16 cellular contexts compared by ENCODE assay signal in genomic region chr3:188188911-188189310, GRCh38. TPM values are rescaled to one million over a fixed set of nuclear protein-coding genes. Genes with fewer than 3 reads are reported as not detected.
DNase-seq lines count a peak whose midpoint lies in the region; ATAC-seq, FAIRE-seq and TF ChIP-seq lines count a peak whose summit lies in the region.
"Had no signal": no experiment of that assay in that cellular context is flagged by ENCODE, and none has a peak within 500 bp of the region (broad histone marks: within the 10 kb centered on the region; RNA-seq: fewer than 3 reads in every experiment).

No MANE protein-coding gene starts in this region.

- H3K9me3 ChIP-seq in CD8-positive, alpha-beta T cell (ENCODE audit: low read length) = no peaks in the 10 kb centered on the region
- H3K9me3 ChIP-seq: pancreas had no signal

- peaks cover 13% of the 10 kb centered on the region for H3K4me1 ChIP-seq in CD8-positive, alpha-beta T cell (ENCODE audit: insufficient read depth, low read length)

- no peaks in the 10 kb centered on the region for H3K27me3 ChIP-seq in CD8-positive, alpha-beta T cell (ENCODE audit: insufficient read depth, low read length)
- H3K27me3 ChIP-seq: pancreas had no signal

- H3K4me3 Mint-ChIP-seq in CD8-positive, alpha-beta T cell = no peak overlapping the region
- no peak overlapping the region for H3K4me3 Mint-ChIP-seq in central memory CD8-positive, alpha-beta T cell
- H3K4me3 Mint-ChIP-seq in natural killer cell = peak overlapping the region; percentile 38
- H3K4me3 Mint-ChIP-seq: activated naive CD4-positive, alpha-beta T cell treated with anti-CD3 and anti-CD28 coated beads for 36 hours; CD4-positive, alpha-beta T cell; nephron; WTC11 had no signal

- H3K4me3 ChIP-seq in CD8-positive, alpha-beta T cell (ENCODE audit: low read depth, low read length) = no peak overlapping the region
- H3K4me3 ChIP-seq: pancreas had no signal

- CTCF ChIA-PET in CD8-positive, alpha-beta T cell (lab: Charles Lee) = no interaction called here

- FAIRE-seq in HTR-8/SVneo (lab: Jason Lieb, UNC) = no peak
- FAIRE-seq: pancreas had no signal

- no peaks in the 10 kb centered on the region for H3K9me3 Mint-ChIP-seq in CD8-positive, alpha-beta T cell
- H3K9me3 Mint-ChIP-seq in central memory CD8-positive, alpha-beta T cell = no peaks in the 10 kb centered on the region
- H3K9me3 Mint-ChIP-seq in natural killer cell = no peaks in the 10 kb centered on the region
- H3K9me3 Mint-ChIP-seq: activated naive CD4-positive, alpha-beta T cell treated with anti-CD3 and anti-CD28 coated beads for 36 hours; CD4-positive, alpha-beta T cell; nephron; WTC11 had no signal

- H3K27ac Mint-ChIP-seq in CD8-positive, alpha-beta T cell = peak overlapping the region; percentile 79
- H3K27ac Mint-ChIP-seq in central memory CD8-positive, alpha-beta T cell (ENCODE audit: low read depth) = peak overlapping the region; percentile 54
- H3K27ac Mint-ChIP-seq in natural killer cell = peak overlapping the region; percentile 56 to 87
- H3K27ac Mint-ChIP-seq: activated naive CD4-positive, alpha-beta T cell treated with anti-CD3 and anti-CD28 coated beads for 36 hours; nephron had no signal

- intact Hi-C loops in CD8-positive, alpha-beta T cell (cut with DNase I, micrococcal nuclease) = no loop called here
- intact Hi-C loops in natural killer cell (cut with micrococcal nuclease) = loop anchor here (5.0 to 10.0 kb wide), 3 partner anchors 37 to 444 kb away; partner anchors contain the start of genes BCL6 and LPP

- H3K4me1 Mint-ChIP-seq in CD8-positive, alpha-beta T cell (ENCODE audit: low read depth) = peaks cover 53% of the 10 kb centered on the region
- peaks cover 70% of the 10 kb centered on the region for H3K4me1 Mint-ChIP-seq in central memory CD8-positive, alpha-beta T cell
- H3K4me1 Mint-ChIP-seq in natural killer cell = peaks cover 71 to 81% of the 10 kb centered on the region in 2 donors

- no peaks in the 10 kb centered on the region for H3K36me3 ChIP-seq in CD8-positive, alpha-beta T cell (ENCODE audit: insufficient read depth, low read length)
- H3K36me3 ChIP-seq: pancreas had no signal

- no peak for TF ChIP-seq CTCF in CD8-positive, alpha-beta T cell (IDR thresholded peaks at IDR 0.05)
- no peak for TF ChIP-seq CTCF in natural killer cell (IDR thresholded peaks at IDR 0.05)

- no peak overlapping the region for H3K27ac ChIP-seq in CD8-positive, alpha-beta T cell (ENCODE audit: low read depth, low read length)

- no peaks in the 10 kb centered on the region for H3K27me3 Mint-ChIP-seq in CD8-positive, alpha-beta T cell (ENCODE audit: low read depth)
- H3K27me3 Mint-ChIP-seq in central memory CD8-positive, alpha-beta T cell = no peaks in the 10 kb centered on the region
- H3K27me3 Mint-ChIP-seq in natural killer cell (ENCODE audit: low read depth in 2 of 2) = no peaks in the 10 kb centered on the region
- H3K27me3 Mint-ChIP-seq: CD4-positive, alpha-beta T cell had no signal

- no peak for DNase-seq in CD8-positive, alpha-beta T cell
- DNase-seq in Caki2 (ENCODE audit: low read depth) (peak; percentile 38), natural killer cell (no peak), Kasumi-1 (lab: John Stamatoyannopoulos, UW) (no peak), HTR-8/SVneo (ENCODE audit: insufficient read length, low spot score) (no peak)
- no peak for DNase-seq in central memory CD8-positive, alpha-beta T cell (ENCODE audit: low spot score in 2 of 2)
- DNase-seq: activated naive CD4-positive, alpha-beta T cell treated with anti-CD3 and anti-CD28 coated beads for 36 hours; activated T-cell treated with anti-CD3 and anti-CD28 coated beads, Interleukin-2, amount 50 U/mL, for 1 hour; CD4-positive, alpha-beta T cell; effector CD4-positive, alpha-beta T cell; NCI-H187 treated with DMSO at 0.1 percent for 48 hours; T-helper 9 cell had no signal

- POLR2A ChIA-PET in CD8-positive, alpha-beta T cell (lab: Charles Lee) = interaction anchor here (0.7 kb wide), 1 partner anchor 35 kb away, joined by 3 read pairs; the partner anchor contains the start of gene LPP

- in situ Hi-C loops in Caki2 (cut with HindIII; ENCODE audit: low pct_unique_long_range_greater_than_20kb, low sequenced_read_pairs) = no loop called here

- H3K36me3 Mint-ChIP-seq in CD8-positive, alpha-beta T cell = peaks cover 29% of the 10 kb centered on the region
- H3K36me3 Mint-ChIP-seq in central memory CD8-positive, alpha-beta T cell (ENCODE audit: insufficient read depth) = peaks cover 4% of the 10 kb centered on the region
- H3K36me3 Mint-ChIP-seq in natural killer cell = peaks cover 6% of the 10 kb centered on the region
- H3K36me3 Mint-ChIP-seq: WTC11 had no signal

- no peak for ATAC-seq in CD8-positive, alpha-beta T cell
- ATAC-seq in central memory CD8-positive, alpha-beta T cell (replicated peaks; ENCODE audit: extremely low read depth, poor library complexity, severe bottlenecking) = no peak
- ATAC-seq in natural killer cell (peak; percentile 61 to 73 (median 73)), GM19452 (IDR thresholded peaks at IDR 0.05; ENCODE audit: unreplicated experiment) (no peak)
- ATAC-seq: WTC11 had no signal

RNA-seq across cellular contexts. Expression of gene LPP, which starts 35.0 kb away (rescaled TPM):
- total RNA-seq in CD8-positive, alpha-beta T cell = 10 to 100 TPM; 35.2 to 37.0 TPM
- total RNA-seq in Caki2 (2014; rRNA removed; shearing (Covaris generic); ENCODE audit: low replicate concordance) = 6.6 and 9.2 TPM in 2 replicates
- 100 to 1,000 TPM; 137 to 163 (median 149) TPM for total RNA-seq in natural killer cell

Comparison
In these comparisons a context has a peak if more than half of its experiments do, and no peak if none do; other contexts are left out.
1. ATAC-seq: peak in natural killer cell (3 of 3); none in CD8-positive, alpha-beta T cell (single experiment), central memory CD8-positive, alpha-beta T cell (single experiment) and GM19452 (single experiment).
2. Peak in every context shown above with its lines, with median percentiles within 50 percentile points of each other: H3K27ac Mint-ChIP-seq.